Comparison of ENCODE assay signal across 8 cellular contexts in the genomic region with DNA sequence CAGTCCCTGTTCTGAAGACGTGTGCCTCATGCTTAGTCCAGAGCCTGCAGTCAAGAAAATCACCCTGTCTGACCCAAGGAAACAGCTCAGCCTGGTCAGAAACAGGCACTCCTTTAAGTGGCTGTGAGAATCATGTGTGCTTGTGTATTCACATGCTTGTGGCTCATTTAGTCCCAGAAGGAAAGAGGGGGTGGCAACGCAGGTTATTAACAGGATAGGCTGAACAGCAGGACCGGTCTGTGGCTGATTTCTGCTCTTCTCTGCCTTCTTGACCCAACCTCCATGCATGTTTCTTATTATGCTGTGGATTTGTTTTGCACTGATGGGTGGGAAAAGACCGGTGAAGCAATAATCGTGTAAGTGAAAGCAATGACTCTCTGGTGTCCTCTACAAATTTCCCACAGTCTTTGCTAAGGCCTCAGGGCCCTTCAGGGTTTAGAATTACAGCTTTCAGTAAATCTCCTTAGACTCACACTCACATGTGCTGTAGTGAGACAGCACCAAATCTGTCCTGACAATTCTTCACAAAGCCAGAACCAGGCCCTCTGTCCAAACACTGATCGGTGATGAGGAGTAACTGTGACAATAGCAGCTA.
DNase-seq lines count a peak whose midpoint lies in the region; ATAC-seq, FAIRE-seq and TF ChIP-seq lines count a peak whose summit lies in the region.

No MANE protein-coding gene starts in this region.

- H3K9ac ChIP-seq in GM12878 (ENCODE audit: control insufficient read depth, insufficient read depth, low read length): no peak overlapping the region

- H3K4me1 ChIP-seq in GM12878 (ENCODE audit: control insufficient read depth, insufficient read depth, low read length) (peaks cover 45% of the 10 kb centered on the region), osteoblast (ENCODE audit: insufficient read depth, low read length) (peaks cover 17% of the 10 kb centered on the region)

- no peak for TF ChIP-seq POLR2A in GM12878 (IDR thresholded peaks at IDR 0.05; ENCODE audit: low read depth, low read length)

- H3K4me2 ChIP-seq in GM12878 (ENCODE audit: control insufficient read depth, insufficient read depth) (0 out of 2 replicates have a peak overlapping the region, but pooled peaks have one; percentile 44), osteoblast (ENCODE audit: insufficient read depth, low read length) (peak overlapping the region; percentile 29)

- no peaks in the 10 kb centered on the region for H3K36me3 ChIP-seq in GM12878 (ENCODE audit: control insufficient read depth in 2 of 2, insufficient read depth in 2 of 2, low read length in 1 of 2)
- no peaks in the 10 kb centered on the region for H3K36me3 ChIP-seq in osteoblast (ENCODE audit: insufficient read depth, low read length)

- peaks cover 11% of the 10 kb centered on the region; the same call in 1 of the 2 replicates for H3K4me1 Mint-ChIP-seq in WTC11

- CTCF ChIA-PET in GM12878 (lab: Yijun Ruan, JAX): interaction anchor here (0.6 to 5.5 kb wide), 8 partner anchors 9 to 331 kb away, joined by 3 to 35 read pairs (median 4); no protein-coding TSS in a partner anchor
- CTCF ChIA-PET in WTC11 (lab: Charles Lee): interaction anchor here (1.7 kb wide), 1 partner anchor 142 kb away, joined by 5 read pairs; no protein-coding TSS in a partner anchor

- H3K4me3 Mint-ChIP-seq in WTC11: no peak overlapping the region

- no peaks in the 10 kb centered on the region for H3K9me3 ChIP-seq in GM12878 (replicated peaks; ENCODE audit: control insufficient read depth, insufficient read depth, low read length)
- H3K9me3 ChIP-seq in osteoblast (ENCODE audit: low read depth, low read length): no peaks in the 10 kb centered on the region

- FAIRE-seq in GM12878 (lab: Jason Lieb, UNC): peak; percentile 31

- H3K27ac Mint-ChIP-seq in WTC11: no peak overlapping the region

- WGBS in GM12878 (ENCODE audit: insufficient coverage, insufficient replicate concordance, low lambda C conversion rate, missing lambda C conversion rate): 22% methylated on average over 6 of the region's 6 CpGs

- no peaks in the 10 kb centered on the region for H4K20me1 ChIP-seq in GM12878 (ENCODE audit: control insufficient read depth, insufficient read depth)
- H4K20me1 ChIP-seq in osteoblast (ENCODE audit: insufficient read depth, low read length): no peaks in the 10 kb centered on the region

- BruUV-seq in GM12878 (replicated peaks; lab: Mats Ljungman, UMichigan): no TSS peak

- POLR2A ChIA-PET in GM12878 (lab: Charles Lee) (interaction anchor here (1.1 to 1.7 kb wide), 6 partner anchors 11 to 251 kb away, joined by 3 to 5 read pairs (median 3); no protein-coding TSS in a partner anchor), WTC11 (lab: Charles Lee) (no interaction called here)

- TF ChIP-seq CTCF in GM12878 (IDR thresholded peaks at IDR 0.05 in 2 of 3, conservative IDR thresholded peaks at IDR 0.05 in 1 of 3; ENCODE audit: control insufficient read depth in 2 of 3, extremely low read depth in 1 of 3, insufficient read depth in 1 of 3, low read depth in 3 of 3, low read length in 3 of 3): no peak
- TF ChIP-seq CTCF in osteoblast (IDR thresholded peaks at IDR 0.05; ENCODE audit: extremely low read depth, low read depth, low read length): no peak
- no peak for TF ChIP-seq CTCF in WTC11 (IDR thresholded peaks at IDR 0.05)

- SMC1A ChIA-PET in GM12878 (lab: Charles Lee; ENCODE audit: uncharacterized antibody, unreplicated experiment): interaction anchor here (0.8 to 7.0 kb wide), 18 partner anchors 8 to 438 kb away, joined by 3 to 104 read pairs (median 6); no protein-coding TSS in a partner anchor

- TF ChIP-seq RAD21 in GM12878 (IDR thresholded peaks at IDR 0.05; ENCODE audit: insufficient read depth, low read depth, low read length): no peak

- H3K79me2 ChIP-seq in GM12878 (ENCODE audit: control insufficient read depth, insufficient read depth, low read length) (no peaks in the 10 kb centered on the region), osteoblast (ENCODE audit: insufficient read depth, low read length) (no peaks in the 10 kb centered on the region)

- H3K36me3 Mint-ChIP-seq in WTC11: no peaks in the 10 kb centered on the region

- H3K27me3 Mint-ChIP-seq in WTC11 (ENCODE audit: low read depth): no peaks in the 10 kb centered on the region

- peak; percentile 28 for ATAC-seq in HG02884 (IDR thresholded peaks at IDR 0.05; ENCODE audit: unreplicated experiment)
- ATAC-seq in GM12878: peak; percentile 40
- ATAC-seq in WTC11: no peak

- RAD21 ChIA-PET in GM12878 (lab: Charles Lee; ENCODE audit: unreplicated experiment): interaction anchor here (0.8 to 4.3 kb wide), 17 partner anchors 8 to 330 kb away, joined by 3 to 25 read pairs (median 5); no protein-coding TSS in a partner anchor

- in situ Hi-C loops in GM12878 (cut with MboI): loop anchor here (25.0 kb wide), 1 partner anchor 163 kb away; no protein-coding TSS in a partner anchor

- H3K27ac ChIP-seq in GM12878 (ENCODE audit: control insufficient read depth, insufficient read depth) (peak overlapping the region; percentile 45), osteoblast (ENCODE audit: low read depth, low read length) (peak overlapping the region; percentile 12)

- intact Hi-C loops in GM12878 (cut with micrococcal nuclease; ENCODE audit: unreplicated experiment): loop anchor here (1.0 to 2.0 kb wide), 2 partner anchors 174 to 253 kb away; no protein-coding TSS in a partner anchor

- peak in 1 of 2 experiments; percentile 54; a peak in 1 of 4 replicates for TF ChIP-seq EP300 in GM12878 (IDR thresholded peaks at IDR 0.05; ENCODE audit: borderline replicate concordance in 1 of 2, control insufficient read depth in 1 of 2, low read depth in 2 of 2, low read length in 2 of 2)

- DNase-seq in EL: peak; percentile 9
- peak; percentile 76 for DNase-seq in GM12878 (ENCODE audit: low read depth, low spot score)
- peak; percentile 46 for DNase-seq in osteoblast (ENCODE audit: insufficient read length, low spot score, missing footprints)
- DNase-seq in WTC11 (ENCODE audit: low spot score): no peak
- no peak for DNase-seq in hippocampal formation (lab: John Stamatoyannopoulos, UW)
- no peak for DNase-seq in activated CD4-positive, alpha-beta T cell treated with anti-CD3 and anti-CD28 coated beads, Interleukin-2, amount 50 U/mL, for 4 hours
- DNase-seq in GM19240 (ENCODE audit: insufficient read length, low spot score): no peak

- H2AFZ ChIP-seq in GM12878 (ENCODE audit: control insufficient read depth, low read depth, low read length) (peak overlapping the region; percentile 67), osteoblast (ENCODE audit: low read length) (peak overlapping the region; percentile 71)

- H3K4me3 ChIP-seq in GM12878: no peak overlapping the region
- no peak overlapping the region for H3K4me3 ChIP-seq in osteoblast (ENCODE audit: insufficient read depth, low read length)

- no peaks in the 10 kb centered on the region for H3K27me3 ChIP-seq in GM12878 (replicated peaks in 1 of 2; ENCODE audit: control insufficient read depth in 2 of 2, insufficient read depth in 2 of 2, low read length in 1 of 2)
- H3K27me3 ChIP-seq in osteoblast (ENCODE audit: insufficient read depth, low read length): no peaks in the 10 kb centered on the region

- H3K9me3 Mint-ChIP-seq in WTC11: no peaks in the 10 kb centered on the region

TF ChIP-seq in GM12878, 131 proteins besides CTCF, POLR2A, EP300 and RAD21 (continues in another document):
- TF ChIP-seq TBL1XR1 (IDR thresholded peaks at IDR 0.05; ENCODE audit: low read depth, low read length) (no peak), CHD1 (IDR thresholded peaks at IDR 0.05; ENCODE audit: low read depth, low read length) (no peak), RB1 (IDR thresholded peaks at IDR 0.05; ENCODE audit: borderline replicate concordance) (no peak), TCF3 (IDR thresholded peaks at IDR 0.05; ENCODE audit: borderline replicate concordance, insufficient read depth, low read depth, low read length) (no peak), EGR1 (IDR thresholded peaks at IDR 0.05; ENCODE audit: borderline replicate concordance in 1 of 2, low read depth in 2 of 2, low read length in 2 of 2) (no peak), BHLHE40 (IDR thresholded peaks at IDR 0.05; ENCODE audit: borderline replicate concordance in 1 of 2, low read depth in 2 of 2, low read length in 1 of 2) (peak; percentile 31 to 47; a peak in 2 of 4 replicates), KDM1A (IDR thresholded peaks at IDR 0.05; ENCODE audit: borderline replicate concordance) (no peak), ASH2L (IDR thresholded peaks at IDR 0.05; ENCODE audit: borderline replicate concordance, low read depth) (no peak), FOXM1 (IDR thresholded peaks at IDR 0.05; ENCODE audit: low read depth, low read length) (0 out of 2 replicates have a peak, but pooled peaks have one; percentile 23)

TF ChIP-seq in WTC11, 78 proteins besides CTCF, POLR2A, EP300 and RAD21:
- TF ChIP-seq, protein P1, sequence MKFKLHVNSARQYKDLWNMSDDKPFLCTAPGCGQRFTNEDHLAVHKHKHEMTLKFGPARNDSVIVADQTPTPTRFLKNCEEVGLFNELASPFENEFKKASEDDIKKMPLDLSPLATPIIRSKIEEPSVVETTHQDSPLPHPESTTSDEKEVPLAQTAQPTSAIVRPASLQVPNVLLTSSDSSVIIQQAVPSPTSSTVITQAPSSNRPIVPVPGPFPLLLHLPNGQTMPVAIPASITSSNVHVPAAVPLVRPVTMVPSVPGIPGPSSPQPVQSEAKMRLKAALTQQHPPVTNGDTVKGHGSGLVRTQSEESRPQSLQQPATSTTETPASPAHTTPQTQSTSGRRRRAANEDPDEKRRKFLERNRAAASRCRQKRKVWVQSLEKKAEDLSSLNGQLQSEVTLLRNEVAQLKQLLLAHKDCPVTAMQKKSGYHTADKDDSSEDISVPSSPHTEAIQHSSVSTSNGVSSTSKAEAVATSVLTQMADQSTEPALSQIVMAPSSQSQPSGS (CRISPR knock-in tag; IDR thresholded peaks at IDR 0.05; ENCODE audit: borderline replicate concordance, low read depth): no peak
TF ChIP-seq in WTC11: peak in this region for 0.

Comparison
In these comparisons a context has a peak if more than half of its experiments do, and no peak if none do; other contexts are left out.
1. DNase-seq: peak in EL (single experiment), GM12878 (single experiment) and osteoblast (single experiment); none in WTC11 (single experiment), hippocampal formation (0 of 2), activated CD4-positive, alpha-beta T cell treated with anti-CD3 and anti-CD28 coated beads, Interleukin-2, amount 50 U/mL, for 4 hours (0 of 2) and GM19240 (single experiment).